Comparison of ENCODE assay signal across 18 cellular contexts in genomic region chr22:19151329-19152191, GRCh38. TPM values are rescaled to one million over a fixed set of nuclear protein-coding genes. Genes with fewer than 3 reads are reported as not detected.
DNase-seq lines count a peak whose midpoint lies in the region; ATAC-seq and TF ChIP-seq lines count a peak whose summit lies in the region.
"Had no signal": no experiment of that assay in that cellular context is flagged by ENCODE, and none has a peak within 500 bp of the region (broad histone marks: within the 10 kb centered on the region; RNA-seq: fewer than 3 reads in every experiment).

No MANE protein-coding gene starts in this region.

- TF ChIP-seq CTCF in HEK293 (tag by site-specific recombination; IDR thresholded peaks at IDR 0.05): no peak
- no peak for TF ChIP-seq CTCF in brain (conservative IDR thresholded peaks at IDR 0.05)
- no peak for TF ChIP-seq CTCF in nephron (IDR thresholded peaks at IDR 0.05; ENCODE audit: unreplicated experiment in 3 of 3)

- CTCF ChIA-PET in HEK293 (lab: Yijun Ruan, JAX): interaction anchor here (0.6 kb wide), 1 partner anchor 456 kb away, joined by 3 read pairs; no protein-coding TSS in a partner anchor

- peaks cover 4% of the 10 kb centered on the region for H3K4me1 Mint-ChIP-seq in T-helper 1 cell treated with Interleukin-12 subunit alpha and Interleukin-12 subunit beta and Interleukin-4 antibody, amounts not matched to agents 30 μg/mL and 1 μg/mL, for 36 hours (ENCODE audit: low read depth)
- H3K4me1 Mint-ChIP-seq in brain: no peaks in the 10 kb centered on the region
- no peaks in the 10 kb centered on the region for H3K4me1 Mint-ChIP-seq in nephron

- H3K27ac Mint-ChIP-seq in T-helper 1 cell treated with Interleukin-12 subunit alpha and Interleukin-12 subunit beta and Interleukin-4 antibody, amounts not matched to agents 30 μg/mL and 1 μg/mL, for 36 hours: peak overlapping the region; percentile 59
- H3K27ac Mint-ChIP-seq in brain (no peak overlapping the region), nephron (no peak overlapping the region)

- POLR2A ChIA-PET in HEK293 (lab: Yijun Ruan, JAX): interaction anchor here (0.8 to 1.3 kb wide), 2 partner anchors 21 to 22 kb away, joined by 3 to 4 read pairs; no protein-coding TSS in a partner anchor

- peaks cover 5% of the 10 kb centered on the region for H3K36me3 Mint-ChIP-seq in T-helper 1 cell treated with Interleukin-12 subunit alpha and Interleukin-12 subunit beta and Interleukin-4 antibody, amounts not matched to agents 30 μg/mL and 1 μg/mL, for 36 hours (ENCODE audit: low read depth)
- H3K36me3 Mint-ChIP-seq in brain (no peaks in the 10 kb centered on the region), nephron (ENCODE audit: low read depth) (peaks cover 4% of the 10 kb centered on the region)

- no peak overlapping the region for H3K4me3 ChIP-seq in HEK293 (ENCODE audit: low read depth, low read length)
- H3K4me3 ChIP-seq: colonic mucosa, thyroid gland had no signal

- H3K4me3 Mint-ChIP-seq in T-helper 1 cell treated with Interleukin-12 subunit alpha and Interleukin-12 subunit beta and Interleukin-4 antibody, amounts not matched to agents 30 μg/mL and 1 μg/mL, for 36 hours: peak overlapping the region; percentile 75
- H3K4me3 Mint-ChIP-seq in brain (peak overlapping the region; percentile 47 to 73 (median 49)), nephron (peak overlapping the region; percentile 3 to 71 (median 19))

- H3K36me3 ChIP-seq in HEK293 (ENCODE audit: control insufficient read depth in 2 of 2, insufficient read depth in 1 of 2, low read length in 2 of 2): no peaks in the 10 kb centered on the region
- H3K36me3 ChIP-seq: colonic mucosa, thyroid gland had no signal

- no peaks in the 10 kb centered on the region for H3K9me3 Mint-ChIP-seq in T-helper 1 cell treated with Interleukin-12 subunit alpha and Interleukin-12 subunit beta and Interleukin-4 antibody, amounts not matched to agents 30 μg/mL and 1 μg/mL, for 36 hours
- H3K9me3 Mint-ChIP-seq in brain: peaks cover 0 to 19% (median 12%) of the 10 kb centered on the region in 5 experiments
- H3K9me3 Mint-ChIP-seq in nephron: peaks cover 13% of the 10 kb centered on the region

- DNase-seq in T-helper 1 cell (no peak), NCI-H345 (lab: John Stamatoyannopoulos, UW) (no peak), erythroblast (lab: John Stamatoyannopoulos, UW) (no peak)
- DNase-seq: colonic mucosa; DMS 273 treated with DMSO at 0.1 percent for 48 hours; GDM1; kidney glomerular epithelial cell; MM.1S; NCI-H774; stimulated activated CD4-positive, alpha-beta T cell treated with anti-CD3 and anti-CD28 coated beads, Interleukin-12 subunit alpha, Interleukin-12 subunit beta, amount 100 ng/mL, for 4 hours; thyroid gland had no signal

- ATAC-seq in HG03432 (IDR thresholded peaks at IDR 0.05; ENCODE audit: unreplicated experiment): no peak

- no peaks in the 10 kb centered on the region for H3K9me3 ChIP-seq in HEK293 (ENCODE audit: control insufficient read depth, insufficient read depth, low read depth, low read length)
- H3K9me3 ChIP-seq: colonic mucosa, thyroid gland had no signal

- TF ChIP-seq POLR2A in erythroblast (IDR thresholded peaks at IDR 0.05; ENCODE audit: low read length): no peak

- H3K4me1 ChIP-seq in HEK293 (ENCODE audit: control insufficient read depth, insufficient read depth, low read length): no peaks in the 10 kb centered on the region
- H3K4me1 ChIP-seq: colonic mucosa had no signal

- H3K27me3 Mint-ChIP-seq in T-helper 1 cell treated with Interleukin-12 subunit alpha and Interleukin-12 subunit beta and Interleukin-4 antibody, amounts not matched to agents 30 μg/mL and 1 μg/mL, for 36 hours (ENCODE audit: low read depth): peaks cover 57% of the 10 kb centered on the region
- H3K27me3 Mint-ChIP-seq in brain (peaks cover 78% of the 10 kb centered on the region), nephron (ENCODE audit: low read depth) (peaks cover 85% of the 10 kb centered on the region)

- no peak overlapping the region for H3K27ac ChIP-seq in HEK293 (ENCODE audit: extremely low read depth, low read depth, low read length)
- H3K27ac ChIP-seq: 22Rv1, colonic mucosa, epithelial cell of prostate, thyroid gland had no signal

TF ChIP-seq in HEK293, 187 proteins besides CTCF, POLR2A, EP300 and RAD21:
- TF ChIP-seq, protein P1, sequence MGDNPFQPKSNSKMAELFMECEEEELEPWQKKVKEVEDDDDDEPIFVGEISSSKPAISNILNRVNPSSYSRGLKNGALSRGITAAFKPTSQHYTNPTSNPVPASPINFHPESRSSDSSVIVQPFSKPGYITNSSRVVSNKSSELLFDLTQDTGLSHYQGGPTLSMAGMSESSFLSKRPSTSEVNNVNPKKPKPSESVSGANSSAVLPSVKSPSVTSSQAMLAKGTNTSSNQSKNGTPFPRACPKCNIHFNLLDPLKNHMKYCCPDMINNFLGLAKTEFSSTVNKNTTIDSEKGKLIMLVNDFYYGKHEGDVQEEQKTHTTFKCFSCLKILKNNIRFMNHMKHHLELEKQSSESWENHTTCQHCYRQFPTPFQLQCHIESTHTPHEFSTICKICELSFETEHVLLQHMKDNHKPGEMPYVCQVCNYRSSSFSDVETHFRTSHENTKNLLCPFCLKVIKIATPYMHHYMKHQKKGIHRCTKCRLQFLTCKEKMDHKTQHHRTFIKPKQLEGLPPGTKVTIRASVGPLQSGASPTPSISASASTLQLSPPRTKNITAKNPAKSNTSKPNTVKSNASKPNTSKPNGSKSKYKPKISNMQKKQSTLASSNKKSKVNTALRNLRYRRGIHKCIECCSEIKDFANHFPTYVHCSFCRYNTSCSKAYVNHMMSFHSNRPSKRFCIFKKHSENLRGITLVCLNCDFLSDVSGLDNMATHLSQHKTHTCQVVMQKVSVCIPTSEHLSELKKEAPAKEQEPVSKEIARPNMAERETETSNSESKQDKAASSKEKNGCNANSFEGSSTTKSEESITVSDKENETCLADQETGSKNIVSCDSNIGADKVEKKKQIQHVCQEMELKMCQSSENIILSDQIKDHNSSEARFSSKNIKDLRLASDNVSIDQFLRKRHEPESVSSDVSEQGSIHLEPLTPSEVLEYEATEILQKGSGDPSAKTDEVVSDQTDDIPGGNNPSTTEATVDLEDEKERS (tag by site-specific recombination; IDR thresholded peaks at IDR 0.05): 0 out of 2 replicates have a peak, but pooled peaks have one; percentile 70
- TF ChIP-seq ZNF211 (tag by site-specific recombination; IDR thresholded peaks at IDR 0.05; ENCODE audit: low read depth): no peak
- peak; percentile 84 for TF ChIP-seq ZNF580 (tag by site-specific recombination; IDR thresholded peaks at IDR 0.05)
- 0 out of 2 replicates have a peak, but pooled peaks have one; percentile 26 for TF ChIP-seq KLF8 (tag by site-specific recombination; IDR thresholded peaks at IDR 0.05)

RNA-seq across cellular contexts. Expression of gene GSC2, which starts 1.5 kb away (rescaled TPM):
- polyA plus RNA-seq in brain (ENCODE audit: insufficient read depth, low read depth, low replicate concordance): not detected

RNA-seq across cellular contexts. Expression of gene ESS2, which starts 7.1 kb away (rescaled TPM):
- 30.4 TPM for polyA plus RNA-seq in brain (ENCODE audit: insufficient read depth, low read depth, low replicate concordance)

RNA-seq across cellular contexts. Expression of gene TSSK2, which starts 20.5 kb away (rescaled TPM):
- polyA plus RNA-seq in brain (ENCODE audit: insufficient read depth, low read depth, low replicate concordance): not detected

RNA-seq across cellular contexts. Expression of gene SLC25A1, which starts 27.0 kb away (rescaled TPM):
- polyA plus RNA-seq in brain (ENCODE audit: insufficient read depth, low read depth, low replicate concordance): 64.3 TPM

RNA-seq across cellular contexts. Expression of gene DGCR2, which starts 29.3 kb away (rescaled TPM):
- polyA plus RNA-seq in brain (ENCODE audit: insufficient read depth, low read depth, low replicate concordance): 67.4 TPM

Comparison
In these comparisons a context has a peak if more than half of its experiments do, and no peak if none do; other contexts are left out.
1. H3K4me3 Mint-ChIP-seq: peak in every context shown above with its lines; median percentile 75 in T-helper 1 cell treated with Interleukin-12 subunit alpha and Interleukin-12 subunit beta and Interleukin-4 antibody, amounts not matched to agents 30 μg/mL and 1 μg/mL, for 36 hours; 49 in brain; 19 in nephron.